In the genomic region with DNA sequence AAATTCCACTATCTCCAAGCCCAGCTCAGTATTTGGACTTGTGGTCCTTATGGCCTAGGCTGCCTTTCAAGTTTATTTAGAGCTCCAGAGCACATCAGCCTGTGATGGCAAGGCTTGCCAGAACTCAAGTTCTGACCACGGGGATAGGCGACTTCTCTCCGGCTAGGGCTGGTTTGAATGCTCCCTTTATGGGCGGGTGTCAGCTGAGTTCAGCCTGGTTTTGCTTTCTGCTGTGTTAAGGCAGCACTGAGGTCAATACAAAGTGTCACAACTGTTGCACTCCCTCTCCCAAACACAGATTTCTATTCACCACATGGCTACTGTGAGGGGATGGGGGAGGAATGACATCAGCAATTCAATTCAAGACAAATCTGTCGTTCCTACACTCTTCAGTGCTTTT, we compare ENCODE assay signal across 21 cellular contexts.
"Had no signal": no experiment of that assay in that cellular context is flagged by ENCODE, and none has a peak within 500 bp of the region (broad histone marks: within the 10 kb centered on the region; RNA-seq: fewer than 3 reads in every experiment).

No MANE protein-coding gene starts in this region.

- ATAC-seq: heart left ventricle; natural killer cell; pancreas; right lobe of liver; stimulated activated naive B cell treated with anti-CD40 and anti-IgM and Interleukin-4, amounts not matched to agents 10 μg/mL and 1 μg/mL and 100 μg/mL, for 72 hours; stimulated activated naive CD8-positive, alpha-beta T cell treated with anti-CD3 and anti-CD28 coated beads, Interleukin-15, Interleukin-2, amounts not matched to agents 100 U/mL and 50 U/mL, for 24 hours had no signal

- H3K36me3 ChIP-seq: heart left ventricle, left ventricle myocardium inferior, pancreas, right atrium auricular region, right lobe of liver, suprapubic skin, tibial nerve, uterus had no signal

- H3K4me1 ChIP-seq: heart left ventricle, left ventricle myocardium inferior, pancreas, psoas muscle, right atrium auricular region, right lobe of liver, suprapubic skin, tibial nerve, uterus had no signal

- H3K9me3 Mint-ChIP-seq: type B pancreatic cell had no signal

- H3K27ac Mint-ChIP-seq: memory B cell; naive B cell; natural killer cell; nephron progenitor cell; stimulated activated naive B cell treated with anti-CD40 and anti-IgM and Interleukin-4, amounts not matched to agents 10 μg/mL and 1 μg/mL and 100 μg/mL, for 72 hours; type B pancreatic cell had no signal

- H3K4me3 ChIP-seq: heart left ventricle, left ventricle myocardium inferior, lung, pancreas, psoas muscle, right atrium auricular region, right lobe of liver, smooth muscle cell, suprapubic skin, tibial nerve, uterus had no signal

- H3K36me3 Mint-ChIP-seq: memory B cell, natural killer cell, type B pancreatic cell had no signal

- H3K27me3 ChIP-seq: heart left ventricle, pancreas, right atrium auricular region, right lobe of liver, suprapubic skin, tibial nerve, uterus had no signal

- H3K9me3 ChIP-seq: pancreas, psoas muscle, right atrium auricular region, right lobe of liver, suprapubic skin, tibial nerve, uterus had no signal

- DNase-seq: heart left ventricle; islet precursor cell; left ventricle myocardium inferior; naive B cell; natural killer cell; nephron progenitor cell; pancreas; psoas muscle; right lobe of liver; stimulated activated CD4-positive, alpha-beta T cell treated with anti-CD3 and anti-CD28 coated beads, Interleukin-2, amount 100 ng/mL, for 24 hours; stimulated activated CD4-positive, alpha-beta T cell treated with anti-CD3 and anti-CD28 coated beads, Interleukin-4, amount 100 ng/mL, for 1 hour; stimulated activated naive B cell treated with anti-CD40 and anti-IgM and Interleukin-4, amounts not matched to agents 10 μg/mL and 1 μg/mL and 100 μg/mL, for 72 hours; stimulated activated naive CD8-positive, alpha-beta T cell treated with anti-CD3 and anti-CD28 coated beads, Interleukin-15, Interleukin-2, amounts not matched to agents 100 U/mL and 50 U/mL, for 24 hours; uterus had no signal

- H3K4me2 ChIP-seq: smooth muscle cell had no signal

- H3K4me1 Mint-ChIP-seq: memory B cell; naive B cell; natural killer cell; nephron progenitor cell; stimulated activated naive B cell treated with anti-CD40 and anti-IgM and Interleukin-4, amounts not matched to agents 10 μg/mL and 1 μg/mL and 100 μg/mL, for 72 hours had no signal

- H3K27ac ChIP-seq: heart left ventricle, left ventricle myocardium inferior, pancreas, right atrium auricular region, right lobe of liver, suprapubic skin, tibial nerve, uterus had no signal

- H3K27me3 Mint-ChIP-seq: type B pancreatic cell had no signal

- H3K4me3 Mint-ChIP-seq: memory B cell; naive B cell; natural killer cell; nephron progenitor cell; stimulated activated naive B cell treated with anti-CD40 and anti-IgM and Interleukin-4, amounts not matched to agents 10 μg/mL and 1 μg/mL and 100 μg/mL, for 72 hours; type B pancreatic cell had no signal
